In the genomic region with DNA sequence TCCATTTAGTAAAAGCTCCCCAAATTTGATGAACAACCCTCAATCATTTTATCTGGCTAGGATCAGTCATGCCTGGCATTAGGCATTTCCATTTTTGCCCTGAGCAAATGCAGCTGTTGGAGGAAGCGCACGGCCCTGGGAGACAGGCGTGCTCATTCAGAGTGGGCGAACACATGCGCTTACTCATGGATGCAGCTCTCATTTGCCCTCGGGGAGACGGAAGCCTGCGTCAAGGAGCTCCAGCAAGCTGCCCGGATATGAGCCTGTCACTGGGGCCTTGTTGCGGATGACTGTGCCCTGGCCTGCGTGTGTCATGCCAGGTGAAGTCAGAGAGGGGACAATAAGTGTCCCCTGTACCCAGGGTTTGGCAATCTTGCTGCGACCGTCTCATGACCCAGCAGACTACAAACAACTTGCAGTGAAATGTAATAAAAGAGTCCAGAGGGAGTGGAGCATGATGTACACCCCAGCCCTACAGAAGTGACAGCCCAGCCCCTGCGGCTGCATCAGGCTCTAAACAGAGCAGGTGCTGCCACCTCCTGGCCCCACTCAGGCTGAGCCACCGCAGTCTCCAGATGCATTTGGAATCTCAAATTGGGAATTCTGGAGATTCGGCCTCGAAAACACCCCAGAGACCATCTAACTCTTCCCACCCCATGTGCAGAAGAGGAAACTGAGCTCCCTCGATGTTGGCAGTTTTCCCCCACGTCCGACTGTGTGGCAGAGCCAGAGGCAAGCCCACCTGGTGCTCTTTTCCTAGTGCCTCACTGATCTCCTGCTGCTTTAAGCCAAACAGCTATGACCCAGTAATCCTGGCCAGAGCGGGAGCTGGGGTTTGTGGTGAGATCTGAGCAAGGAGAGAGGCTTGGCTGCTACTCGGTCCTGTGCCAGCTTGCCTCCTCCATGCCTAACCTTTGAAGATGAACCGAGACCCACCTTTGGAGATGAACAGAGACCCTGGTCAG, we compare ENCODE assay signal across 9 cellular contexts.
DNase-seq lines count a peak whose midpoint lies in the region; ATAC-seq lines count a peak whose summit lies in the region.
"Had no signal": no experiment of that assay in that cellular context is flagged by ENCODE, and none has a peak within 500 bp of the region (broad histone marks: within the 10 kb centered on the region; RNA-seq: fewer than 3 reads in every experiment).

No MANE protein-coding gene starts in this region.

- no peak overlapping the region for H3K27ac Mint-ChIP-seq in stimulated activated naive B cell treated with anti-CD40 and anti-IgM and Interleukin-4, amounts not matched to agents 10 μg/mL and 1 μg/mL and 100 μg/mL, for 72 hours
- H3K27ac Mint-ChIP-seq: B cell had no signal

- H3K9me3 Mint-ChIP-seq in stimulated activated naive B cell treated with anti-CD40 and anti-IgM and Interleukin-4, amounts not matched to agents 10 μg/mL and 1 μg/mL and 100 μg/mL, for 72 hours = no peaks in the 10 kb centered on the region

- peak; percentile 49 to 51 for ATAC-seq in stimulated activated naive B cell treated with anti-CD40 and anti-IgM and Interleukin-4, amounts not matched to agents 10 μg/mL and 1 μg/mL and 100 μg/mL, for 72 hours (replicated peaks)
- ATAC-seq in HG03520 (IDR thresholded peaks at IDR 0.05; ENCODE audit: unreplicated experiment) (no peak), GM21786 (IDR thresholded peaks at IDR 0.05; ENCODE audit: unreplicated experiment) (no peak)

- H3K4me3 Mint-ChIP-seq in stimulated activated naive B cell treated with anti-CD40 and anti-IgM and Interleukin-4, amounts not matched to agents 10 μg/mL and 1 μg/mL and 100 μg/mL, for 72 hours = no peak overlapping the region
- H3K4me3 Mint-ChIP-seq: B cell had no signal

- H3K27me3 Mint-ChIP-seq in stimulated activated naive B cell treated with anti-CD40 and anti-IgM and Interleukin-4, amounts not matched to agents 10 μg/mL and 1 μg/mL and 100 μg/mL, for 72 hours = peaks cover 16 to 30% of the 10 kb centered on the region in 2 donors

- H3K4me1 Mint-ChIP-seq in stimulated activated naive B cell treated with anti-CD40 and anti-IgM and Interleukin-4, amounts not matched to agents 10 μg/mL and 1 μg/mL and 100 μg/mL, for 72 hours = no peaks in the 10 kb centered on the region
- H3K4me1 Mint-ChIP-seq: B cell had no signal

- no peaks in the 10 kb centered on the region for H3K36me3 Mint-ChIP-seq in stimulated activated naive B cell treated with anti-CD40 and anti-IgM and Interleukin-4, amounts not matched to agents 10 μg/mL and 1 μg/mL and 100 μg/mL, for 72 hours

- DNase-seq in NCI-H1092 treated with DMSO at 0.1 percent for 48 hours (lab: John Stamatoyannopoulos, UW) (peak; percentile 20), NCI-H1092 (lab: John Stamatoyannopoulos, UW) (no peak), LHCN-M2 (ENCODE audit: low read depth) (peak; percentile 76), anterior cingulate cortex (lab: John Stamatoyannopoulos, UW) (peak in 53 of 58 donors; percentile 12 to 76 (median 41)), hypothalamus (lab: John Stamatoyannopoulos, UW) (peak in 44 of 51 donors; percentile 4 to 72 (median 39))
- DNase-seq in stimulated activated naive B cell treated with anti-CD40 and anti-IgM and Interleukin-4, amounts not matched to agents 10 μg/mL and 1 μg/mL and 100 μg/mL, for 72 hours = no peak

Comparison
In these comparisons a context has a peak if more than half of its experiments do, and no peak if none do; other contexts are left out.
1. DNase-seq: peak in NCI-H1092 treated with DMSO at 0.1 percent for 48 hours (single experiment), LHCN-M2 (single experiment), anterior cingulate cortex (53 of 58) and hypothalamus (44 of 51); none in NCI-H1092 (single experiment) and stimulated activated naive B cell treated with anti-CD40 and anti-IgM and Interleukin-4, amounts not matched to agents 10 μg/mL and 1 μg/mL and 100 μg/mL, for 72 hours (single experiment).
2. ATAC-seq: peak in stimulated activated naive B cell treated with anti-CD40 and anti-IgM and Interleukin-4, amounts not matched to agents 10 μg/mL and 1 μg/mL and 100 μg/mL, for 72 hours (2 of 2); none in HG03520 (single experiment) and GM21786 (single experiment).